Comparison of ENCODE assay signal across 31 cellular contexts in the genomic region with DNA sequence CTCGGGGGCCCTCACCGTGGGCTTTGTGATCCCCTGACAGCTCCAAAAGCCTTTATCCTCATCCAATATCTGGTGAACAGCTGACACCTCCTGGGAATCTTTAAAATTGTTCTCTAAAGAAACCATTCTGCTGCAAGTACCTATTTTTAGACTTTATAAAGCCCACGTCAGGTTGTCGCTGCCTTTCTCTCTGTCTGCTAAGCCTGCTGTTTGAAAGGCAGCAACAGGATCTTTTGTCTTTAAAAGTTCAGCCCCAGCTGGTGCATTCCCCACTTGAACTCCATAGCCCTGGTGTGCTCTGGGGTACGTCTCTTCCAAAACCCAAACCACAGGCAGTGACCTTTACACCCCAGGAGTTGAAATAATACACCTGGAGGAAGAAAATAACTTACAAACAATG.
DNase-seq lines count a peak whose midpoint lies in the region; ATAC-seq, FAIRE-seq and TF ChIP-seq lines count a peak whose summit lies in the region.
"Had no signal": no experiment of that assay in that cellular context is flagged by ENCODE, and none has a peak within 500 bp of the region (broad histone marks: within the 10 kb centered on the region; RNA-seq: fewer than 3 reads in every experiment).

No MANE protein-coding gene starts in this region.

- DNase-seq in NCI-H2107 treated with DMSO at 0.1 percent for 48 hours (lab: John Stamatoyannopoulos, UW; ENCODE audit: unreplicated experiment) (peak; percentile 97), astrocyte (ENCODE audit: low read depth) (no peak), mesenchymal stem cell (no peak), stomach (no peak), LoVo (ENCODE audit: low spot score) (no peak)
- DNase-seq in activated CD4-positive, alpha-beta T cell treated with anti-CD3 and anti-CD28 coated beads, Interleukin-2, amount 10 ng/mL, durations not matched to agents 7 days and 5 days, result no peak
- DNase-seq: activated CD4-positive, alpha-beta T cell treated with anti-CD3 and anti-CD28 coated beads for 36 hours; activated CD8-positive, alpha-beta memory T cell treated with anti-CD3 and anti-CD28 coated beads for 24 hours; activated effector memory CD4-positive, alpha-beta T cell treated with Interleukin-2 at 50 U/mL for 16 hours; aorta; Calu3; dermis blood vessel endothelial cell; Kasumi-1; left ventricle myocardium inferior; midbrain; MV-4-11; NCI-H345; pancreas; right cardiac atrium; stimulated activated CD4-positive, alpha-beta T cell treated with anti-CD3 and anti-CD28 coated beads, Interleukin-12 subunit alpha, Interleukin-12 subunit beta, amount 100 ng/mL, for 4 hours; stimulated activated CD4-positive, alpha-beta T cell treated with anti-CD3 and anti-CD28 coated beads, Interleukin-4, amount 100 ng/mL, for 24 hours had no signal

- H3K9me3 Mint-ChIP-seq in astrocyte (ENCODE audit: unreplicated experiment), result no peaks in the 10 kb centered on the region
- no peaks in the 10 kb centered on the region for H3K9me3 Mint-ChIP-seq in activated CD4-positive, alpha-beta T cell treated with anti-CD3 and anti-CD28 coated beads, Interleukin-2, amount 10 ng/mL, durations not matched to agents 7 days and 5 days
- H3K9me3 Mint-ChIP-seq: central memory CD8-positive, alpha-beta T cell; natural killer cell treated with Interleukin-12 subunit alpha and Interleukin-12 subunit beta and Interleukin-15 and Interleukin-18, amount 100 ng/mL, for 72 hours; stimulated activated effector memory CD8-positive, alpha-beta T cell treated with anti-CD3 and anti-CD28 coated beads, Interleukin-12 subunit alpha, Interleukin-12 subunit beta, amount 100 ng/mL, for 72 hours had no signal

- H3K18ac ChIP-seq in mesenchymal stem cell (ENCODE audit: low read depth in 1 of 2, low read length in 2 of 2), result no peak overlapping the region

- H3K9ac ChIP-seq in astrocyte (ENCODE audit: low read length) (no peak overlapping the region), mesenchymal stem cell (ENCODE audit: low read length) (no peak overlapping the region)

- intact Hi-C loops in stomach (cut with DNase I; ENCODE audit: low total_unique reads), result loop anchor here (10.0 kb wide), 1 partner anchor 136 kb away; no protein-coding TSS in a partner anchor

- no peaks in the 10 kb centered on the region for H3K27me3 Mint-ChIP-seq in astrocyte (ENCODE audit: low read depth, unreplicated experiment)
- peaks cover 8% of the 10 kb centered on the region for H3K27me3 Mint-ChIP-seq in activated CD4-positive, alpha-beta T cell treated with anti-CD3 and anti-CD28 coated beads, Interleukin-2, amount 10 ng/mL, durations not matched to agents 7 days and 5 days
- H3K27me3 Mint-ChIP-seq: activated naive CD8-positive, alpha-beta T cell had no signal

- TF ChIP-seq POLR2A in stomach (IDR thresholded peaks at IDR 0.05), result no peak

- H3K27ac ChIP-seq in astrocyte (ENCODE audit: low read depth, low read length), result no peak overlapping the region
- no peak overlapping the region for H3K27ac ChIP-seq in mesenchymal stem cell (ENCODE audit: low read length, poor library complexity, severe bottlenecking)
- peak overlapping the region in 3 of 5 donors; percentile 9 to 53 (median 9) for H3K27ac ChIP-seq in stomach
- H3K27ac ChIP-seq: HL-60, left ventricle myocardium inferior, pancreas had no signal

- POLR2A ChIA-PET in activated CD4-positive, alpha-beta T cell treated with anti-CD3 and anti-CD28 coated beads, Interleukin-2, amount 10 ng/mL, durations not matched to agents 7 days and 5 days (lab: Charles Lee), result no interaction called here

- H3K4me3 ChIP-seq in astrocyte (ENCODE audit: insufficient read depth, low read depth, low read length), result no peak overlapping the region
- no peak overlapping the region for H3K4me3 ChIP-seq in mesenchymal stem cell (ENCODE audit: insufficient read depth in 1 of 2, low read depth in 1 of 2, low read length in 2 of 2)
- no peak overlapping the region for H3K4me3 ChIP-seq in stomach
- H3K4me3 ChIP-seq: left ventricle myocardium inferior, pancreas had no signal

- H2AFZ ChIP-seq in astrocyte (ENCODE audit: low read depth, low read length), result no peak overlapping the region
- no peak overlapping the region for H2AFZ ChIP-seq in mesenchymal stem cell (ENCODE audit: low read depth, low read length)

- H4K8ac ChIP-seq in mesenchymal stem cell (ENCODE audit: low read length), result no peak overlapping the region

- H3K27me3 ChIP-seq in astrocyte (ENCODE audit: insufficient read depth, low read length) (no peaks in the 10 kb centered on the region), mesenchymal stem cell (ENCODE audit: control insufficient read depth in 1 of 2, insufficient read depth in 1 of 2, low read length in 2 of 2) (no peaks in the 10 kb centered on the region), stomach (no peaks in the 10 kb centered on the region)
- H3K27me3 ChIP-seq: pancreas had no signal

- peaks cover 24% of the 10 kb centered on the region for H3K4me1 ChIP-seq in astrocyte (ENCODE audit: insufficient read depth, low read length)
- H3K4me1 ChIP-seq in mesenchymal stem cell (ENCODE audit: control insufficient read depth, insufficient read depth, low read depth, low read length), result peaks cover 14% of the 10 kb centered on the region
- H3K4me1 ChIP-seq in stomach, result peaks cover 10 to 42% (median 33%) of the 10 kb centered on the region in 4 donors

- H2AK5ac ChIP-seq in mesenchymal stem cell (ENCODE audit: low read length, severe bottlenecking), result peak overlapping the region; percentile 58

- H2BK120ac ChIP-seq in mesenchymal stem cell (ENCODE audit: low read depth, low read length), result no peak overlapping the region

- H3K14ac ChIP-seq in mesenchymal stem cell (ENCODE audit: low read length in 2 of 2), result no peak overlapping the region

- TF ChIP-seq EP300 in stomach (IDR thresholded peaks at IDR 0.05), result no peak

- no peak overlapping the region for H2BK5ac ChIP-seq in mesenchymal stem cell (ENCODE audit: low read depth, low read length, poor library complexity, severe bottlenecking)

- peaks cover 2% of the 10 kb centered on the region for H3K36me3 Mint-ChIP-seq in astrocyte (ENCODE audit: low read depth, unreplicated experiment)
- H3K36me3 Mint-ChIP-seq in activated CD4-positive, alpha-beta T cell treated with anti-CD3 and anti-CD28 coated beads, Interleukin-2, amount 10 ng/mL, durations not matched to agents 7 days and 5 days (ENCODE audit: low read depth), result no peaks in the 10 kb centered on the region
- H3K36me3 Mint-ChIP-seq: natural killer cell treated with Interleukin-12 subunit alpha and Interleukin-12 subunit beta and Interleukin-15 and Interleukin-18, amount 100 ng/mL, for 72 hours; stimulated activated effector memory CD8-positive, alpha-beta T cell treated with anti-CD3 and anti-CD28 coated beads, Interleukin-12 subunit alpha, Interleukin-12 subunit beta, amount 100 ng/mL, for 72 hours had no signal

- CTCF ChIA-PET in activated CD4-positive, alpha-beta T cell treated with anti-CD3 and anti-CD28 coated beads, Interleukin-2, amount 10 ng/mL, durations not matched to agents 7 days and 5 days (lab: Charles Lee), result interaction anchor here (0.6 kb wide), 2 partner anchors 128 to 249 kb away, joined by 3 read pairs; no protein-coding TSS in a partner anchor

- peaks cover 6% of the 10 kb centered on the region for H3K79me1 ChIP-seq in mesenchymal stem cell (replicated peaks; ENCODE audit: low read length, poor library complexity, severe bottlenecking)

- no peaks in the 10 kb centered on the region for H3K9me3 ChIP-seq in astrocyte (ENCODE audit: insufficient read depth, low read depth, low read length)
- no peaks in the 10 kb centered on the region for H3K9me3 ChIP-seq in mesenchymal stem cell (ENCODE audit: control insufficient read depth, low read length)
- H3K9me3 ChIP-seq in stomach, result no peaks in the 10 kb centered on the region
- H3K9me3 ChIP-seq: left ventricle myocardium inferior, pancreas had no signal

- ATAC-seq in HG02981 (IDR thresholded peaks at IDR 0.05; ENCODE audit: unreplicated experiment), result no peak
- ATAC-seq: activated CD4-positive, alpha-beta T cell treated with anti-CD3 and anti-CD28 coated beads for 36 hours; HepG2; pancreas; right cardiac atrium had no signal

- peaks cover 46% of the 10 kb centered on the region for H3K4me1 Mint-ChIP-seq in astrocyte (ENCODE audit: low read depth, unreplicated experiment)
- H3K4me1 Mint-ChIP-seq in activated CD4-positive, alpha-beta T cell treated with anti-CD3 and anti-CD28 coated beads, Interleukin-2, amount 10 ng/mL, durations not matched to agents 7 days and 5 days, result no peaks in the 10 kb centered on the region
- H3K4me1 Mint-ChIP-seq: activated CD4-positive, alpha-beta T cell treated with anti-CD3 and anti-CD28 coated beads for 36 hours; central memory CD8-positive, alpha-beta T cell; stimulated activated effector memory CD8-positive, alpha-beta T cell treated with anti-CD3 and anti-CD28 coated beads, Interleukin-12 subunit alpha, Interleukin-12 subunit beta, amount 100 ng/mL, for 72 hours had no signal

- H3K4me2 ChIP-seq in astrocyte (ENCODE audit: low read length), result no peak overlapping the region
- no peak overlapping the region for H3K4me2 ChIP-seq in mesenchymal stem cell (ENCODE audit: low read length, poor library complexity, severe bottlenecking)

- H2BK12ac ChIP-seq in mesenchymal stem cell (ENCODE audit: low read length in 2 of 2), result no peak overlapping the region

- no peak overlapping the region for H3K4ac ChIP-seq in mesenchymal stem cell (ENCODE audit: low read depth in 1 of 2, low read length in 2 of 2)

- no peaks in the 10 kb centered on the region for H4K20me1 ChIP-seq in astrocyte (ENCODE audit: insufficient read depth, low read length)

- H3K36me3 ChIP-seq in astrocyte (ENCODE audit: insufficient read depth, low read length) (no peaks in the 10 kb centered on the region), mesenchymal stem cell (ENCODE audit: control insufficient read depth in 1 of 2, insufficient read depth in 2 of 2, low read depth in 1 of 2, low read length in 2 of 2) (no peaks in the 10 kb centered on the region), stomach (no peaks in the 10 kb centered on the region)
- H3K36me3 ChIP-seq: left ventricle myocardium inferior, pancreas had no signal

- no peak overlapping the region for H3K4me3 Mint-ChIP-seq in astrocyte (ENCODE audit: unreplicated experiment)
- H3K4me3 Mint-ChIP-seq in activated CD4-positive, alpha-beta T cell treated with anti-CD3 and anti-CD28 coated beads, Interleukin-2, amount 10 ng/mL, durations not matched to agents 7 days and 5 days, result no peak overlapping the region
- H3K4me3 Mint-ChIP-seq: activated CD4-positive, alpha-beta T cell treated with anti-CD3 and anti-CD28 coated beads for 36 hours; activated naive CD8-positive, alpha-beta T cell; central memory CD8-positive, alpha-beta T cell; natural killer cell treated with Interleukin-12 subunit alpha and Interleukin-12 subunit beta and Interleukin-15 and Interleukin-18, amount 100 ng/mL, for 72 hours; stimulated activated effector memory CD8-positive, alpha-beta T cell treated with anti-CD3 and anti-CD28 coated beads, Interleukin-12 subunit alpha, Interleukin-12 subunit beta, amount 100 ng/mL, for 72 hours had no signal

- H4K91ac ChIP-seq in mesenchymal stem cell (ENCODE audit: low read length), result no peak overlapping the region

- H2BK15ac ChIP-seq in mesenchymal stem cell (ENCODE audit: low read depth, poor library complexity, severe bottlenecking), result no peak overlapping the region

- peak overlapping the region; percentile 50 for H3K27ac Mint-ChIP-seq in astrocyte (ENCODE audit: unreplicated experiment)
- no peak overlapping the region for H3K27ac Mint-ChIP-seq in activated CD4-positive, alpha-beta T cell treated with anti-CD3 and anti-CD28 coated beads, Interleukin-2, amount 10 ng/mL, durations not matched to agents 7 days and 5 days
- H3K27ac Mint-ChIP-seq: activated CD4-positive, alpha-beta T cell treated with anti-CD3 and anti-CD28 coated beads for 36 hours; activated naive CD8-positive, alpha-beta T cell; natural killer cell treated with Interleukin-12 subunit alpha and Interleukin-12 subunit beta and Interleukin-15 and Interleukin-18, amount 100 ng/mL, for 72 hours; stimulated activated effector memory CD8-positive, alpha-beta T cell treated with anti-CD3 and anti-CD28 coated beads, Interleukin-12 subunit alpha, Interleukin-12 subunit beta, amount 100 ng/mL, for 72 hours had no signal

- no peak for FAIRE-seq in astrocyte (lab: Jason Lieb, UNC)
- FAIRE-seq: endometrium, frontal cortex, HepG2, islet of Langerhans, pancreas had no signal

- no peak overlapping the region for H3K23ac ChIP-seq in mesenchymal stem cell (ENCODE audit: low read length in 2 of 2)

- no peaks in the 10 kb centered on the region for H3K79me2 ChIP-seq in astrocyte (ENCODE audit: insufficient read depth, low read length)

- WGBS in mesenchymal stem cell, result 86% methylated on average over 4 of the region's 5 CpGs
- WGBS in stomach, 5 donors, result 59 to 79% (median 62%) methylated on average over 5 of the region's 5 CpGs

- TF ChIP-seq CTCF in astrocyte (IDR thresholded peaks at IDR 0.05; ENCODE audit: insufficient read depth, low read depth, low read length) (no peak), stomach (IDR thresholded peaks at IDR 0.05) (no peak)

Comparison
In these comparisons a context has a peak if more than half of its experiments do, and no peak if none do; other contexts are left out.
1. H3K27ac ChIP-seq: peak in stomach (3 of 5); none in astrocyte (single experiment) and mesenchymal stem cell (single experiment).